ENCODE assay signal across 12 cellular contexts in genomic region chr18:44589709-44590108, GRCh38.
A peak's percentile ranks its signal among the peaks of the same experiment; 100 is the strongest.
DNase-seq lines count a peak whose midpoint lies in the region; ATAC-seq and TF ChIP-seq lines count a peak whose summit lies in the region.
"Had no signal": no experiment of that assay in that cellular context is flagged by ENCODE, and none has a peak within 500 bp of the region (broad histone marks: within the 10 kb centered on the region; RNA-seq: fewer than 3 reads in every experiment).

No MANE protein-coding gene starts in this region.

- H3K36me3 ChIP-seq in naive thymus-derived CD4-positive, alpha-beta T cell (ENCODE audit: control insufficient read depth in 2 of 3, insufficient read depth in 3 of 3, low read length in 3 of 3): no peaks in the 10 kb centered on the region

- H3K4me1 ChIP-seq in naive thymus-derived CD4-positive, alpha-beta T cell (ENCODE audit: control insufficient read depth in 2 of 2, insufficient read depth in 2 of 2, low read length in 2 of 2): no peaks in the 10 kb centered on the region

- H3K27ac ChIP-seq in naive thymus-derived CD4-positive, alpha-beta T cell (ENCODE audit: low read depth, low read length): no peak overlapping the region

- H3K27me3 Mint-ChIP-seq in naive thymus-derived CD4-positive, alpha-beta T cell: peaks cover 3 to 10% (median 6%) of the 10 kb centered on the region in 5 donors

- no peaks in the 10 kb centered on the region for H3K4me1 Mint-ChIP-seq in naive thymus-derived CD4-positive, alpha-beta T cell
- H3K4me1 Mint-ChIP-seq: T-cell had no signal

- CTCF ChIA-PET in naive thymus-derived CD4-positive, alpha-beta T cell (lab: Charles Lee): no interaction called here

- no peak overlapping the region for H3K4me3 ChIP-seq in astrocyte of the cerebellum (ENCODE audit: low read depth, low read length)
- H3K4me3 ChIP-seq in naive thymus-derived CD4-positive, alpha-beta T cell (ENCODE audit: low read length): no peak overlapping the region

- H3K9me3 ChIP-seq in naive thymus-derived CD4-positive, alpha-beta T cell (ENCODE audit: control insufficient read depth in 2 of 3, low read length in 3 of 3): no peaks in the 10 kb centered on the region

- in situ Hi-C loops in astrocyte of the cerebellum (cut with HindIII; ENCODE audit: low sequenced_read_pairs): no loop called here

- no peak for ATAC-seq in naive thymus-derived CD4-positive, alpha-beta T cell
- ATAC-seq in HG03571 (IDR thresholded peaks at IDR 0.05; ENCODE audit: unreplicated experiment) (no peak), GM21367 (IDR thresholded peaks at IDR 0.05; ENCODE audit: unreplicated experiment) (no peak)
- ATAC-seq: T-cell had no signal

- TF ChIP-seq CTCF in astrocyte of the cerebellum (IDR thresholded peaks at IDR 0.05; ENCODE audit: low read depth, low read length, missing control alignments): no peak

- peaks cover 0 to 2% (median 0%) of the 10 kb centered on the region in 11 donors for H3K9me3 Mint-ChIP-seq in naive thymus-derived CD4-positive, alpha-beta T cell
- H3K9me3 Mint-ChIP-seq: nephron, T-cell had no signal

- intact Hi-C loops in naive thymus-derived CD4-positive, alpha-beta T cell (cut with micrococcal nuclease): loop anchor here in 1 of 2 donors (5.0 kb wide), 1 partner anchor 48 kb away; no protein-coding TSS in a partner anchor

- DNase-seq in GM04504 (ENCODE audit: low read depth) (peak; percentile 54), astrocyte of the cerebellum (ENCODE audit: low read depth) (peak; percentile 62), glomerular visceral epithelial cell (ENCODE audit: extremely low spot score) (peak; percentile 68), stromal cell of bone marrow (ENCODE audit: low read depth) (peak; percentile 65), middle frontal gyrus (ENCODE audit: extremely low spot score, low spot score) (no peak)
- DNase-seq in naive thymus-derived CD4-positive, alpha-beta T cell: no peak
- DNase-seq: DMS 273 treated with DMSO at 0.1 percent for 48 hours, NCI-H510A treated with DMSO at 0.1 percent for 48 hours, T-cell had no signal

- H3K36me3 Mint-ChIP-seq in naive thymus-derived CD4-positive, alpha-beta T cell: no peaks in the 10 kb centered on the region
- H3K36me3 Mint-ChIP-seq: T-cell had no signal

- no peak overlapping the region for H3K4me3 Mint-ChIP-seq in naive thymus-derived CD4-positive, alpha-beta T cell
- H3K4me3 Mint-ChIP-seq: nephron, T-cell had no signal

- no peaks in the 10 kb centered on the region for H3K27me3 ChIP-seq in naive thymus-derived CD4-positive, alpha-beta T cell (ENCODE audit: control insufficient read depth in 2 of 2, insufficient read depth in 2 of 2, low read length in 2 of 2)

- no peak overlapping the region for H3K27ac Mint-ChIP-seq in naive thymus-derived CD4-positive, alpha-beta T cell
- H3K27ac Mint-ChIP-seq: nephron, T-cell had no signal

- POLR2A ChIA-PET in naive thymus-derived CD4-positive, alpha-beta T cell (lab: Charles Lee): no interaction called here

Comparison
In these comparisons a context has a peak if more than half of its experiments do, and no peak if none do; other contexts are left out.
1. DNase-seq: peak in GM04504 (single experiment), astrocyte of the cerebellum (single experiment), glomerular visceral epithelial cell (single experiment) and stromal cell of bone marrow (single experiment); none in naive thymus-derived CD4-positive, alpha-beta T cell (0 of 9) and middle frontal gyrus (single experiment).